In genomic region chr5:6682239-6682638, GRCh38 we compare ENCODE assay signal across 2 cellular contexts.
TF ChIP-seq lines count a peak whose summit lies in the region.

No MANE protein-coding gene starts in this region.

TF ChIP-seq in HCT116, 20 proteins besides CTCF, POLR2A, EP300 and RAD21:
- TF ChIP-seq ZBTB33 (IDR thresholded peaks at IDR 0.05; ENCODE audit: extremely low read depth, insufficient replicate concordance, low read length) (no peak), ZNF274 (IDR thresholded peaks at IDR 0.05; ENCODE audit: low read depth, low read length) (no peak)
TF ChIP-seq in HCT116: peak in this region for 0.

TF ChIP-seq in K562, 482 proteins besides CTCF, POLR2A, EP300 and RAD21:
- no peak for TF ChIP-seq SAP30 (IDR thresholded peaks at IDR 0.05; ENCODE audit: borderline replicate concordance, insufficient read depth, low read depth, low read length, poor library complexity, severe bottlenecking)
- no peak for TF ChIP-seq PML (IDR thresholded peaks at IDR 0.05; ENCODE audit: low read length)
- no peak for TF ChIP-seq ARID3A (IDR thresholded peaks at IDR 0.05; ENCODE audit: borderline replicate concordance, low read depth, low read length)
- no peak for TF ChIP-seq MBD1 (CRISPR knock-in tag; IDR thresholded peaks at IDR 0.05)
- no peak for TF ChIP-seq ZNF140 (CRISPR knock-in tag; IDR thresholded peaks at IDR 0.05)
- no peak for TF ChIP-seq PKNOX1 (IDR thresholded peaks at IDR 0.05)
- TF ChIP-seq ZC3H11A (IDR thresholded peaks at IDR 0.05; ENCODE audit: low read depth, low read length), result no peak
- TF ChIP-seq ZNF395 (CRISPR knock-in tag; IDR thresholded peaks at IDR 0.05), result no peak
- TF ChIP-seq SAFB2 (IDR thresholded peaks at IDR 0.05; ENCODE audit: borderline replicate concordance, low read depth, low read length, severe bottlenecking), result no peak
- TF ChIP-seq HEY1 (CRISPR knock-in tag; IDR thresholded peaks at IDR 0.05; ENCODE audit: borderline replicate concordance), result no peak
- TF ChIP-seq ZNF639 (CRISPR knock-in tag; conservative IDR thresholded peaks at IDR 0.05 in 1 of 2, IDR thresholded peaks at IDR 0.05 in 1 of 2), result no peak
- TF ChIP-seq ZBTB2 (IDR thresholded peaks at IDR 0.05), result no peak
- no peak for TF ChIP-seq MTA1 (IDR thresholded peaks at IDR 0.05; ENCODE audit: borderline replicate concordance)
